ENCODE assay signal across 11 cellular contexts in the genomic region with DNA sequence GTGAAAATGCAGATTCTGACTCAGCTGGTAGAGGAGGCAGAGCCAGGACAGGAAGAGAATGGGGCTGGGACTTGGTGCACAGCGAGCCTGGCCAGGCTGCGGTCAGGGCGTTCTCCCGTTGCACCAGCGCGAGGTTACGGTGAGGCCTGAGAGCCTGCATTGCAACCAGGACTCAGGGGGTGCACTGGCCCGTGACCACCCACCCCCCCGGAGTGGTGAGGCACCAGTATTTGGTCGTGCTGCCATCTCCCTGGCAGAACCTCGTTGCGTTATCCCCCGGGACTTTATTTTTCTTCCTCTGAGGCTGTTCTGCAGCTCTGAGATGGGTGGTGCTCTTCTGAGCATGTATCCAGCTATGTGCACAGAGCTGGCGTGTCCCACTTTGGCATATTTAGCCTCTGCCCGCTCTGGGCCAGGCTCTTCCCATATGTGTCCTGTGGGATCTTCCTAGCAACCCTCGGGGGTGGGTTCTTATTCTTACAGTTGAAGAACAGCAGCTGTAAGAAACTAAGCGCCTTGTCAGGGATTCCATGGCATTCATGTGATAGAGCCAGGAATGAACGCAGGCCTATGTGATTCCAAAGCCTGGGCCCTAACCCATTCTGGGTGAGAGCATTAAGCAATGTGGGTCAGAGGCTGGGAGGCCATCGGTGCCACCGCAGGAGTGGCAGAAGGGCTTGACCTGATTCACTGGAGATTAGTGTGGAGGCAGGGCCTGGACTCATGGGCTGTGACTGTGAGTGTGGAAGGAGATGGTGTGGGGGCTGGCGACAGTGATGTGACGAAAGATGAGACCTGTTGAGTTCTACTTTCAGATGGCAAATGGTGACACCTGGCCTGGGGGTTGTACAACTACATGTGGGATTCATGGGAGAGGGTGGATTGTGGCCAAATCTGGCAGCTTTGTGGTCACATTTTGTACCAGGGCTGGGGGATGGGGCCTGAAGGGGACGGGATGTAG. TPM values are rescaled to one million over a fixed set of nuclear protein-coding genes. Genes with fewer than 3 reads are reported as not detected.
DNase-seq lines count a peak whose midpoint lies in the region; ATAC-seq and TF ChIP-seq lines count a peak whose summit lies in the region.
"Had no signal": no experiment of that assay in that cellular context is flagged by ENCODE, and none has a peak within 500 bp of the region (broad histone marks: within the 10 kb centered on the region; RNA-seq: fewer than 3 reads in every experiment).

No MANE protein-coding gene starts in this region.

- H3K9me3 ChIP-seq in Karpas-422 (ENCODE audit: low read length): no peaks in the 10 kb centered on the region
- H3K9me3 ChIP-seq in fibroblast of lung (ENCODE audit: control insufficient read depth, insufficient read depth, low read depth, low read length): no peaks in the 10 kb centered on the region
- no peaks in the 10 kb centered on the region for H3K9me3 ChIP-seq in thoracic aorta
- H3K9me3 ChIP-seq: left lung had no signal

- peak overlapping the region; percentile 40 to 88 for H3K27ac Mint-ChIP-seq in activated naive CD4-positive, alpha-beta T cell treated with anti-CD3 and anti-CD28 coated beads, Interleukin-2, amount 50 U/mL, for 72 hours

- H4K20me1 ChIP-seq in Karpas-422 (ENCODE audit: insufficient read depth, low read depth, low read length) (peaks cover 28% of the 10 kb centered on the region), fibroblast of lung (ENCODE audit: control insufficient read depth, extremely low read depth, insufficient read depth, low read length) (no peaks in the 10 kb centered on the region)

- no peaks in the 10 kb centered on the region for H3K9me2 ChIP-seq in Karpas-422 (replicated peaks; ENCODE audit: insufficient read depth, low read length)

- no peaks in the 10 kb centered on the region for H3K9me3 Mint-ChIP-seq in activated naive CD4-positive, alpha-beta T cell treated with anti-CD3 and anti-CD28 coated beads, Interleukin-2, amount 50 U/mL, for 72 hours

- no peak for DNase-seq in activated naive CD4-positive, alpha-beta T cell treated with anti-CD3 and anti-CD28 coated beads, Interleukin-2, amount 50 U/mL, for 72 hours (ENCODE audit: low spot score in 2 of 2)
- DNase-seq in activated naive CD4-positive, alpha-beta T cell treated with Interleukin-2 at 50 U/mL for 16 hours: no peak
- peak; percentile 92 for DNase-seq in Karpas-422
- no peak for DNase-seq in fibroblast of lung (ENCODE audit: low read depth in 2 of 2)
- DNase-seq in thoracic aorta (ENCODE audit: low spot score): no peak
- no peak for DNase-seq in NCI-H2107 treated with DMSO at 0.1 percent for 48 hours (lab: John Stamatoyannopoulos, UW; ENCODE audit: unreplicated experiment)
- no peak for DNase-seq in LoVo (ENCODE audit: low spot score)
- DNase-seq in cardiac septum (ENCODE audit: low spot score): no peak
- DNase-seq: GOT3, NCI-H1048 had no signal

- H3K4me1 ChIP-seq in Karpas-422 (ENCODE audit: low read length) (peaks cover 42% of the 10 kb centered on the region), fibroblast of lung (ENCODE audit: control insufficient read depth, extremely low read depth, insufficient read depth, low read length) (peaks cover 12% of the 10 kb centered on the region), thoracic aorta (ENCODE audit: control insufficient read depth in 1 of 2, low read depth in 2 of 2) (peaks cover 17 to 40% of the 10 kb centered on the region in 2 donors)

- intact Hi-C loops in cardiac septum (cut with DNase I): loop anchor here (10.0 kb wide), 1 partner anchor 331 kb away; the partner anchor contains the start of gene BLOC1S4

- peak overlapping the region; percentile 94 for H3K4me3 ChIP-seq in Karpas-422 (ENCODE audit: low read length)
- peak overlapping the region in 1 of 4 experiments; percentile 14 for H3K4me3 ChIP-seq in fibroblast of lung (replicated peaks in 1 of 4; ENCODE audit: control extremely low read depth in 1 of 4, insufficient read depth in 1 of 4, low read depth in 3 of 4, low read length in 4 of 4)
- peak overlapping the region; percentile 29 for H3K4me3 ChIP-seq in thoracic aorta
- H3K4me3 ChIP-seq: left lung had no signal

- peaks cover 77% of the 10 kb centered on the region for H3K79me2 ChIP-seq in Karpas-422 (ENCODE audit: low read length)
- peaks cover 59% of the 10 kb centered on the region for H3K79me2 ChIP-seq in fibroblast of lung (ENCODE audit: control insufficient read depth, insufficient read depth, low read length)

- H3K27ac ChIP-seq in Karpas-422 (ENCODE audit: low read length): peak overlapping the region; percentile 79
- H3K27ac ChIP-seq in fibroblast of lung (ENCODE audit: insufficient read depth, low read length): no peak overlapping the region
- no peak overlapping the region for H3K27ac ChIP-seq in thoracic aorta
- H3K27ac ChIP-seq: left lung had no signal

- H3K36me3 ChIP-seq in Karpas-422 (ENCODE audit: insufficient read depth, low read length) (0 out of 2 replicates have a peak, but pooled peaks cover 3% of the 10 kb centered on the region), fibroblast of lung (ENCODE audit: control insufficient read depth, insufficient read depth, low read length) (no peaks in the 10 kb centered on the region), thoracic aorta (no peaks in the 10 kb centered on the region)

- ATAC-seq in activated naive CD4-positive, alpha-beta T cell treated with anti-CD3 and anti-CD28 coated beads, Interleukin-2, amount 50 U/mL, for 72 hours: no peak
- ATAC-seq in thoracic aorta (ENCODE audit: insufficient number of reproducible peaks, low FRiP score, low read depth): no peak
- ATAC-seq: left lung had no signal

- H2AFZ ChIP-seq in Karpas-422 (ENCODE audit: low read length): no peak overlapping the region
- H2AFZ ChIP-seq in fibroblast of lung (ENCODE audit: low read length): no peak overlapping the region

- peak overlapping the region; percentile 98 for H3K9ac ChIP-seq in Karpas-422 (ENCODE audit: low read length)
- H3K9ac ChIP-seq in fibroblast of lung (ENCODE audit: insufficient read depth, low read length): no peak overlapping the region

- peak overlapping the region; percentile 75 for H3K4me2 ChIP-seq in Karpas-422 (ENCODE audit: low read depth, low read length, poor library complexity, severe bottlenecking)
- H3K4me2 ChIP-seq in fibroblast of lung (ENCODE audit: extremely low read depth, insufficient read depth, low read length): peak overlapping the region; percentile 19

- TF ChIP-seq CTCF in fibroblast of lung (conservative IDR thresholded peaks at IDR 0.05 in 1 of 2, IDR thresholded peaks at IDR 0.05 in 1 of 2; ENCODE audit: low read depth in 1 of 2, low read length in 2 of 2) (no peak), thoracic aorta (IDR thresholded peaks at IDR 0.05) (no peak)

- H3K27me3 ChIP-seq in Karpas-422 (ENCODE audit: low read length) (no peaks in the 10 kb centered on the region), fibroblast of lung (ENCODE audit: control insufficient read depth, insufficient read depth, low read length) (no peaks in the 10 kb centered on the region), thoracic aorta (replicated peaks; ENCODE audit: insufficient read depth) (no peaks in the 10 kb centered on the region)
- H3K27me3 ChIP-seq: left lung had no signal

- H3K36me3 Mint-ChIP-seq in activated naive CD4-positive, alpha-beta T cell treated with anti-CD3 and anti-CD28 coated beads, Interleukin-2, amount 50 U/mL, for 72 hours: no peaks in the 10 kb centered on the region

RNA-seq across cellular contexts. Expression of gene TADA2B, which starts 3.1 kb away (rescaled TPM):
- total RNA-seq in activated naive CD4-positive, alpha-beta T cell treated with anti-CD3 and anti-CD28 coated beads, Interleukin-2, amount 50 U/mL, for 72 hours: 10 to 100 TPM; 11.8 to 12.7 TPM
- 12.8 and 23.4 TPM in 2 replicates for total RNA-seq in Karpas-422 (2014; rRNA removed; shearing (Covaris generic); ENCODE audit: low replicate concordance)
- 10.0 and 12.6 TPM in 2 replicates for total RNA-seq in fibroblast of lung
- 8.0 and 8.5 TPM in 2 replicates for polyA plus RNA-seq in fibroblast of lung
- polyA plus RNA-seq in fibroblast of lung (2012): 11.4 and 12.8 TPM in 2 replicates
- 8.7 and 10.4 TPM in 2 replicates for polyA minus RNA-seq in fibroblast of lung (ENCODE audit: low replicate concordance)
- 10 to 100 TPM; 21.5 to 24.2 TPM for total RNA-seq in thoracic aorta
- total RNA-seq in cardiac septum: 25.6 TPM

RNA-seq across cellular contexts. Expression of gene GRPEL1, which starts 21.6 kb away (rescaled TPM):
- total RNA-seq in activated naive CD4-positive, alpha-beta T cell treated with anti-CD3 and anti-CD28 coated beads, Interleukin-2, amount 50 U/mL, for 72 hours: 10 to 100 TPM; 60.7 to 81.9 TPM
- 19.4 and 37.4 TPM in 2 replicates for total RNA-seq in Karpas-422 (2014; rRNA removed; shearing (Covaris generic); ENCODE audit: low replicate concordance)
- total RNA-seq in fibroblast of lung (16.3 and 20.8 TPM in 2 replicates), thoracic aorta (10 to 100 TPM; 26.7 to 40.1 TPM), cardiac septum (43.5 TPM)
- polyA plus RNA-seq in fibroblast of lung: 42.7 and 49.1 TPM in 2 replicates
- 39.1 and 45.2 TPM in 2 replicates for polyA plus RNA-seq in fibroblast of lung (2012)
- 6.6 and 6.7 TPM in 2 replicates for polyA minus RNA-seq in fibroblast of lung (ENCODE audit: low replicate concordance)
